13 cellular contexts compared by ENCODE assay signal in the genomic region with DNA sequence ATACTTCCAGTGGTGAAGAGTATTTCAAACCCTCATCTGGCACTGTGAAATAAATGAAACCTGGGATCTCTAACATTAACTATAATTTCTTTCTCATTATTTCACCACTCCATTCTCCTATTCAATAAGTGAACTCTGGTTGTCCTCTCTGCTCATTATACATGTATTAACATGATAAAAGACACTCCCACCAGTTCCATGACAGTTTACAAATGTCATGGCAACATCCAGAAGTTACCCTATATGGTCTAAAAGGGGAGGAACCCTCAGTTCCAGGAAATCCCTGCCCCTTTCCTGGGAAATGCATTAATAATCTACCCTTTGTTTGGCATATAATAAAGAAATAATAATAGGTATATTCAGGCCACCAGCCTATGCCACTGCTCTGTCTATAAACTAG.
DNase-seq lines count a peak whose midpoint lies in the region; ATAC-seq and TF ChIP-seq lines count a peak whose summit lies in the region.
"Had no signal": no experiment of that assay in that cellular context is flagged by ENCODE, and none has a peak within 500 bp of the region (broad histone marks: within the 10 kb centered on the region; RNA-seq: fewer than 3 reads in every experiment).

No MANE protein-coding gene starts in this region.

- TF ChIP-seq CTCF in epithelial cell of esophagus (IDR thresholded peaks at IDR 0.05; ENCODE audit: insufficient read depth, low read depth, low read length, missing control alignments) = no peak
- no peak for TF ChIP-seq CTCF in esophagus squamous epithelium (IDR thresholded peaks at IDR 0.05)

- ATAC-seq in GM21367 (IDR thresholded peaks at IDR 0.05; ENCODE audit: unreplicated experiment) (no peak), HG03139 (IDR thresholded peaks at IDR 0.05; ENCODE audit: unreplicated experiment) (no peak)
- ATAC-seq: CD8-positive, alpha-beta T cell had no signal

- no peaks in the 10 kb centered on the region for H3K27me3 ChIP-seq in esophagus squamous epithelium

- intact Hi-C loops in esophagus squamous epithelium (cut with DNase I) = no loop called here

- H3K4me1 ChIP-seq in esophagus squamous epithelium = no peaks in the 10 kb centered on the region

- no peaks in the 10 kb centered on the region for H3K9me3 ChIP-seq in esophagus squamous epithelium

- TF ChIP-seq POLR2A in esophagus squamous epithelium (IDR thresholded peaks at IDR 0.05) = no peak

- no peak overlapping the region for H3K4me3 ChIP-seq in epithelial cell of esophagus (ENCODE audit: low read length)
- no peak overlapping the region for H3K4me3 ChIP-seq in esophagus squamous epithelium

- H3K36me3 ChIP-seq in esophagus squamous epithelium = no peaks in the 10 kb centered on the region

- DNase-seq in DMS53 (lab: John Stamatoyannopoulos, UW) (peak; percentile 4), DMS53 treated with DMSO at 0.1 percent for 48 hours (lab: John Stamatoyannopoulos, UW; ENCODE audit: unreplicated experiment) (no peak), OCI-M1 (lab: John Stamatoyannopoulos, UW) (peak; percentile 86), epithelial cell of esophagus (ENCODE audit: low read depth) (peak; percentile 4), esophagus squamous epithelium (lab: John Stamatoyannopoulos, UW) (no peak)
- DNase-seq: CD8-positive, alpha-beta T cell; COR-L47; GOT3; HCEC 1CT had no signal

- H3K27ac ChIP-seq in esophagus squamous epithelium = no peak overlapping the region
- H3K27ac ChIP-seq: 22Rv1, KMS-11 had no signal

Comparison
In these comparisons a context has a peak if more than half of its experiments do, and no peak if none do; other contexts are left out.
1. DNase-seq: peak in DMS53 (single experiment), OCI-M1 (single experiment) and epithelial cell of esophagus (single experiment); none in DMS53 treated with DMSO at 0.1 percent for 48 hours (single experiment) and esophagus squamous epithelium (single experiment).